In genomic region chr1:150168960-150169565, GRCh38 we compare ENCODE assay signal across 8 cellular contexts. TPM values are rescaled to one million over a fixed set of nuclear protein-coding genes. Genes with fewer than 3 reads are reported as not detected.
DNase-seq lines count a peak whose midpoint lies in the region; ATAC-seq, FAIRE-seq and TF ChIP-seq lines count a peak whose summit lies in the region.

No MANE protein-coding gene starts in this region.

- no peak overlapping the region for H3K27ac ChIP-seq in upper lobe of right lung

- H3K27me3 Mint-ChIP-seq in endothelial cell (ENCODE audit: unreplicated experiment), result peaks cover 8% of the 10 kb centered on the region

- H3K27me3 ChIP-seq in upper lobe of right lung, result no peaks in the 10 kb centered on the region

- no peaks in the 10 kb centered on the region for H3K9me3 Mint-ChIP-seq in endothelial cell (ENCODE audit: unreplicated experiment)

- ATAC-seq in upper lobe of right lung, result peak; percentile 78
- no peak for ATAC-seq in GM19395 (IDR thresholded peaks at IDR 0.05; ENCODE audit: unreplicated experiment)

- TF ChIP-seq CTCF in endothelial cell (IDR thresholded peaks at IDR 0.05; ENCODE audit: unreplicated experiment), result peak; percentile 59
- peak; percentile 73 for TF ChIP-seq CTCF in upper lobe of right lung (IDR thresholded peaks at IDR 0.05)

- no peaks in the 10 kb centered on the region for H3K36me3 ChIP-seq in upper lobe of right lung

- H3K4me3 ChIP-seq in upper lobe of right lung, result no peak overlapping the region

- DNase-seq in A172 (ENCODE audit: low spot score) (peak; percentile 79), GM12892 (ENCODE audit: insufficient read length) (no peak), NCI-H748 treated with DMSO at 0.1 percent for 48 hours (lab: John Stamatoyannopoulos, UW) (peak; percentile 32), endothelial cell (ENCODE audit: low spot score) (peak; percentile 85), myocyte (ENCODE audit: low read depth) (peak; percentile 69), upper lobe of right lung (peak; percentile 76)
- peak; percentile 75 for DNase-seq in activated CD8-positive, alpha-beta memory T cell treated with anti-CD3 and anti-CD28 coated beads for 24 hours

- H3K36me3 Mint-ChIP-seq in endothelial cell (ENCODE audit: low read depth, unreplicated experiment), result no peaks in the 10 kb centered on the region

- intact Hi-C loops in upper lobe of right lung (cut with DNase I), result no loop called here

- peak; percentile 83 for FAIRE-seq in GM12892 (lab: Jason Lieb, UNC)

- no peak overlapping the region for H3K4me3 Mint-ChIP-seq in endothelial cell (ENCODE audit: unreplicated experiment)

- no peak overlapping the region for H3K27ac Mint-ChIP-seq in endothelial cell (ENCODE audit: unreplicated experiment)

- H3K4me1 Mint-ChIP-seq in endothelial cell (ENCODE audit: unreplicated experiment), result no peaks in the 10 kb centered on the region

- no peaks in the 10 kb centered on the region for H3K4me1 ChIP-seq in upper lobe of right lung

- no peak for TF ChIP-seq POLR2A in GM12892 (IDR thresholded peaks at IDR 0.05; ENCODE audit: low read depth, low read length)

- no peaks in the 10 kb centered on the region for H3K9me3 ChIP-seq in upper lobe of right lung

RNA-seq across cellular contexts. Expression of gene PLEKHO1, which starts 19.3 kb away (rescaled TPM):
- total RNA-seq in A172 (2014; rRNA removed; shearing (Covaris generic)), result 69.1 and 82.9 TPM in 2 replicates
- 70.9 TPM for polyA plus RNA-seq in GM12892 (2012; ENCODE audit: missing spikeins)
- total RNA-seq in endothelial cell (ENCODE audit: unreplicated experiment) (71.6 TPM), myocyte (71.9 and 105 TPM in 2 replicates), upper lobe of right lung (44.5 TPM)
- 63.4 TPM for polyA plus RNA-seq in myocyte (2012)
